ENCODE assay signal across 1 cellular context in the genomic region with DNA sequence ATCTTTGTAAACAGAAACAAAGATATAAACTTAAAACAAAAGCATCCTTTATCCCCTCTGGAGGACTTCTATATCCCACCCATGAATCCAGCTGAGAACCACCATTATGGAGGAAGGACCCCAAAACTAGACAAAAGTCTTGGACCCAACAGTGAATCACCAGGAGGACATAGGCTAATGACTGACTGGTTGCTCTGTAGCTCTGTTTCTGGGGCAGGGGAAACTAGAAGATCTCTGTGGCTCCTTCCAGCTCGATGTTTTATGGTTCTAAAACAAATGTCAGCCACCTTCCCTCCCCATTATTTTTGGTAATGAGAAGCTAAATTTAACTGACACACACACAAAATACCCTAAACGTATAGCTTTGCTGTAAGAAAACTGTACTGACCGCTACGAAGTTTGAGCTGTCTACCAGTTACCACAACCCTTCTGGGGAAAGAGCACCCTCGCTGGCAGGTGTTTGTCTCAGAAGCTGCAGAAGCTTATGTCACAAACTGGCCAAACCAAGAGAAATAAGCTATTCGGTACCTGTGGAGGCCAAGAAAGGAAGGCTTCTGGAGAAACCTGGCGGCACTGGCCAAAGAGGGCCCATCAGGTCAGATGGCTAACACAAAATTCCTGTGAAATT.
TF ChIP-seq lines count a peak whose summit lies in the region.

No MANE protein-coding gene starts in this region.

TF ChIP-seq in HCT116, 20 proteins besides CTCF, POLR2A, EP300 and RAD21:
- TF ChIP-seq FOSL1 (IDR thresholded peaks at IDR 0.05; ENCODE audit: low read depth): no peak
